ENCODE assay signal across 1 cellular context in the genomic region with DNA sequence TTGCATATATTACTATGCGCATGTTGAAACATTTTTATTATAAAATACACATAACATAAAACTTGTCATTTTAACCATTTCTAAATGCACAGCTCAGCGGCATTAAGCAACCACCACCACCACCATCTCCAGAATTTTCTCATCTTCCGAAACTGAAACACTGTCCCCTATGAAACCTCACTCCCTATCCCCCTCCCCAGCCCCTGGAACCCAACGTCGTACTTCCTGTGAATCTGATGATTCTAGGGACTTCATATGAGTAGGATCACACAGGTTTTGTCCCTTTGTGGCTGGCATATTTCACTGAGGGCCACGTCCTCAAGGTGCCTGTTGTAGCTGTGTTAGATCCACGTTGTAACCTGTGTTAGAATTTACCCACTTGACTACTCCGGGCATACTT.
TF ChIP-seq lines count a peak whose summit lies in the region.

No MANE protein-coding gene starts in this region.

TF ChIP-seq in HepG2, 621 proteins besides CTCF, POLR2A, EP300 and RAD21:
- TF ChIP-seq ZNF768 (CRISPR knock-in tag; IDR thresholded peaks at IDR 0.05) (no peak), PCBP1 (IDR thresholded peaks at IDR 0.05; ENCODE audit: borderline replicate concordance, low read depth, low read length) (no peak), ZNF761 (CRISPR knock-in tag; conservative IDR thresholded peaks at IDR 0.05) (no peak), ZNF614 (CRISPR knock-in tag; IDR thresholded peaks at IDR 0.05; ENCODE audit: borderline replicate concordance) (no peak), CREB1 (IDR thresholded peaks at IDR 0.05) (no peak), CREB1 (CRISPR knock-in tag; IDR thresholded peaks at IDR 0.05) (no peak), CC2D1A (CRISPR knock-in tag; IDR thresholded peaks at IDR 0.05) (no peak), UBTF (CRISPR knock-in tag; IDR thresholded peaks at IDR 0.05) (no peak), ZNF572 (CRISPR knock-in tag; IDR thresholded peaks at IDR 0.05) (no peak), ZNF317 (CRISPR knock-in tag; IDR thresholded peaks at IDR 0.05) (no peak), TBX2 (CRISPR knock-in tag; IDR thresholded peaks at IDR 0.05; ENCODE audit: borderline replicate concordance) (0 out of 2 replicates have a peak, but pooled peaks have one; percentile 5), FOSL2 (CRISPR knock-in tag; IDR thresholded peaks at IDR 0.05) (no peak), CHD4 (IDR thresholded peaks at IDR 0.05; ENCODE audit: borderline replicate concordance, low read length) (no peak), FOXK1 (CRISPR knock-in tag; IDR thresholded peaks at IDR 0.05; ENCODE audit: borderline replicate concordance, low read depth) (no peak), ZNF143 (CRISPR knock-in tag; IDR thresholded peaks at IDR 0.05) (no peak), ZNF747 (CRISPR knock-in tag; IDR thresholded peaks at IDR 0.05; ENCODE audit: borderline replicate concordance) (peak; percentile 22; the same call in 1 of the 2 replicates)
- TF ChIP-seq, protein P1, sequence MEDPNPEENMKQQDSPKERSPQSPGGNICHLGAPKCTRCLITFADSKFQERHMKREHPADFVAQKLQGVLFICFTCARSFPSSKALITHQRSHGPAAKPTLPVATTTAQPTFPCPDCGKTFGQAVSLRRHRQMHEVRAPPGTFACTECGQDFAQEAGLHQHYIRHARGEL (CRISPR knock-in tag; IDR thresholded peaks at IDR 0.05), result no peak
